ENCODE assay signal across 8 cellular contexts in the genomic region with DNA sequence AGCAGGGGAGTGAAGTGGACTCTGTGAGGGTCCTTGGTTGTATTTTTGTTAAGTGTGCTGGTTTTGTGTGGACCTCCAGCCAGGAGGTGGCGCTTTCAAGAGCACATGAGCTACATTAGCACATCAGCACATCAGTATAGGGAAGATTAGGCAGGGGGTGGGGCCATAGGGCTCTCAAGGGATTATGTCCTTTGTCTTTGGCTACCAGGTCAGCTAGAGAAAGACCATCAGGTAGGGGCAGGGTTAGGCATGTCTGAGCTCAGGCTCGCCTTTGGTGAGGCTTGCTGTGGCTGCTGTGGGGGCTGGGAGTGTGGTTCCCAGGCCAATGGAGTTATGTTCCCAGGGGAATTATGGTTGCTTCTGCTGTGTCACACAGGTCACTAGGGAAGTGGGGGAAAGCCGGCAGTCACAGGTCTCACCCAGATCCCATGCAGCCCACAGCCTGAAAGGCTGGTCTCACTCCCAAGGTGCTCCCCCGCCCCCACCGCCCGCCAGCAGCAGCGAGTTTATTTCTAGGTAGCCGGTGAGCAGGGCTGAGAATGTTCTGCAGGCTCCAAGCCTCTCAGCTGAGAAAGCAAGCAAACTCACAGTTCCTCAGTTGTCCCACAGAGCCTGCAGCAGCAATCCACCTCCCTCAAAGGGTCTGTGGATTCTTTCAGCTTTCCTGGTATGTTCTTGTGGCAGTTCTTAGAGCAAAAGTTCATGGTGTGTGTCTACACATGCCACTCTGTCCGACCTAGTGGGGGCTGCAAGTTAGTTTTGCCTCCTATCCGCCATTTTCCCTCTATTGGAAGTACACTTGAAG. TPM values are rescaled to one million over a fixed set of nuclear protein-coding genes. Genes with fewer than 3 reads are reported as not detected.
DNase-seq lines count a peak whose midpoint lies in the region; ATAC-seq and TF ChIP-seq lines count a peak whose summit lies in the region.

No MANE protein-coding gene starts in this region.

- TF ChIP-seq CTCF in GM06990 (IDR thresholded peaks at IDR 0.05; ENCODE audit: insufficient read depth, low read length, poor library complexity, severe bottlenecking), result peak; percentile 41

- H3K27ac Mint-ChIP-seq in activated naive CD4-positive, alpha-beta T cell treated with anti-CD3 and anti-CD28 coated beads, Interleukin-2, amount 10 ng/mL, durations not matched to agents 7 days and 5 days, result peak overlapping the region; percentile 90
- H3K27ac Mint-ChIP-seq in memory B cell, result peak overlapping the region; percentile 89

- peak overlapping the region; percentile 57 for H3K4me3 ChIP-seq in GM06990 (replicated peaks; ENCODE audit: low read depth, low read length)
- H3K4me3 ChIP-seq in H7 (ENCODE audit: insufficient read depth, low read depth, low read length), result no peak overlapping the region; the same call in 1 of the 2 replicates

- no peaks in the 10 kb centered on the region for H3K36me3 Mint-ChIP-seq in activated naive CD4-positive, alpha-beta T cell treated with anti-CD3 and anti-CD28 coated beads, Interleukin-2, amount 10 ng/mL, durations not matched to agents 7 days and 5 days
- no peaks in the 10 kb centered on the region for H3K36me3 Mint-ChIP-seq in memory B cell

- CTCF ChIA-PET in activated naive CD4-positive, alpha-beta T cell treated with anti-CD3 and anti-CD28 coated beads, Interleukin-2, amount 10 ng/mL, durations not matched to agents 7 days and 5 days (lab: Charles Lee), result interaction anchor here (0.6 to 5.1 kb wide), 13 partner anchors 8 to 449 kb away, joined by 3 to 51 read pairs (median 4); partner anchors contain the start of gene ZBTB6

- H3K27me3 ChIP-seq in GM06990 (replicated peaks; ENCODE audit: control insufficient read depth, insufficient read depth, low read length), result no peaks in the 10 kb centered on the region
- H3K27me3 ChIP-seq in H7 (ENCODE audit: control insufficient read depth, insufficient read depth, low read length), result no peaks in the 10 kb centered on the region; the same call in 1 of the 2 replicates

- DNase-seq in GM06990 (ENCODE audit: extremely low read depth, insufficient read length) (no peak), H7 (peak; percentile 37), NCI-H526 (lab: John Stamatoyannopoulos, UW) (peak; percentile 33 to 58), memory B cell (ENCODE audit: low spot score in 2 of 2) (no peak), NK-92 (lab: John Stamatoyannopoulos, UW; ENCODE audit: unreplicated experiment) (no peak), head of caudate nucleus (no peak), AG08396 (ENCODE audit: low spot score) (no peak)
- DNase-seq in activated naive CD4-positive, alpha-beta T cell treated with anti-CD3 and anti-CD28 coated beads, Interleukin-2, amount 10 ng/mL, durations not matched to agents 7 days and 5 days, result peak; percentile 41

- peaks cover 2% of the 10 kb centered on the region for H3K9me3 Mint-ChIP-seq in activated naive CD4-positive, alpha-beta T cell treated with anti-CD3 and anti-CD28 coated beads, Interleukin-2, amount 10 ng/mL, durations not matched to agents 7 days and 5 days
- peaks cover 1% of the 10 kb centered on the region for H3K9me3 Mint-ChIP-seq in memory B cell

- H3K4me3 Mint-ChIP-seq in activated naive CD4-positive, alpha-beta T cell treated with anti-CD3 and anti-CD28 coated beads, Interleukin-2, amount 10 ng/mL, durations not matched to agents 7 days and 5 days, result peak overlapping the region; percentile 78
- peak overlapping the region; percentile 85 for H3K4me3 Mint-ChIP-seq in memory B cell

- intact Hi-C loops in head of caudate nucleus (cut with DNase I), result loop anchor here (5.0 kb wide), 1 partner anchor 348 kb away; no protein-coding TSS in a partner anchor

- no peaks in the 10 kb centered on the region for H3K36me3 ChIP-seq in GM06990 (ENCODE audit: control insufficient read depth, insufficient read depth, low read length)
- no peaks in the 10 kb centered on the region for H3K36me3 ChIP-seq in H7 (replicated peaks; ENCODE audit: control insufficient read depth, insufficient read depth, low read length)

- H3K4me1 Mint-ChIP-seq in activated naive CD4-positive, alpha-beta T cell treated with anti-CD3 and anti-CD28 coated beads, Interleukin-2, amount 10 ng/mL, durations not matched to agents 7 days and 5 days, result peaks cover 19% of the 10 kb centered on the region
- H3K4me1 Mint-ChIP-seq in memory B cell, result peaks cover 6% of the 10 kb centered on the region

- peak; percentile 51 for ATAC-seq in memory B cell (ENCODE audit: low read depth)

- H3K27me3 Mint-ChIP-seq in activated naive CD4-positive, alpha-beta T cell treated with anti-CD3 and anti-CD28 coated beads, Interleukin-2, amount 10 ng/mL, durations not matched to agents 7 days and 5 days, result peaks cover 48% of the 10 kb centered on the region
- H3K27me3 Mint-ChIP-seq in memory B cell, result peaks cover 6% of the 10 kb centered on the region

RNA-seq across cellular contexts. Expression of gene OR1J1, which starts 13.7 kb away (rescaled TPM):
- not detected in 2 replicates for total RNA-seq in H7 (2014; rRNA removed; shearing (Covaris generic))

RNA-seq across cellular contexts. Expression of gene OR1J2, which starts 46.6 kb away (rescaled TPM):
- not detected in 2 replicates for total RNA-seq in H7 (2014; rRNA removed; shearing (Covaris generic))

RNA-seq across cellular contexts. Expression of gene OR1J4, which starts 54.9 kb away (rescaled TPM):
- total RNA-seq in H7 (2014; rRNA removed; shearing (Covaris generic)), result not detected in 2 replicates

Comparison
In these comparisons a context has a peak if more than half of its experiments do, and no peak if none do; other contexts are left out.
1. DNase-seq: peak in H7 (single experiment), NCI-H526 (2 of 2) and activated naive CD4-positive, alpha-beta T cell treated with anti-CD3 and anti-CD28 coated beads, Interleukin-2, amount 10 ng/mL, durations not matched to agents 7 days and 5 days (single experiment); none in GM06990 (single experiment), memory B cell (0 of 2), NK-92 (single experiment), head of caudate nucleus (0 of 42) and AG08396 (single experiment).